8 cellular contexts compared by ENCODE assay signal in the genomic region with DNA sequence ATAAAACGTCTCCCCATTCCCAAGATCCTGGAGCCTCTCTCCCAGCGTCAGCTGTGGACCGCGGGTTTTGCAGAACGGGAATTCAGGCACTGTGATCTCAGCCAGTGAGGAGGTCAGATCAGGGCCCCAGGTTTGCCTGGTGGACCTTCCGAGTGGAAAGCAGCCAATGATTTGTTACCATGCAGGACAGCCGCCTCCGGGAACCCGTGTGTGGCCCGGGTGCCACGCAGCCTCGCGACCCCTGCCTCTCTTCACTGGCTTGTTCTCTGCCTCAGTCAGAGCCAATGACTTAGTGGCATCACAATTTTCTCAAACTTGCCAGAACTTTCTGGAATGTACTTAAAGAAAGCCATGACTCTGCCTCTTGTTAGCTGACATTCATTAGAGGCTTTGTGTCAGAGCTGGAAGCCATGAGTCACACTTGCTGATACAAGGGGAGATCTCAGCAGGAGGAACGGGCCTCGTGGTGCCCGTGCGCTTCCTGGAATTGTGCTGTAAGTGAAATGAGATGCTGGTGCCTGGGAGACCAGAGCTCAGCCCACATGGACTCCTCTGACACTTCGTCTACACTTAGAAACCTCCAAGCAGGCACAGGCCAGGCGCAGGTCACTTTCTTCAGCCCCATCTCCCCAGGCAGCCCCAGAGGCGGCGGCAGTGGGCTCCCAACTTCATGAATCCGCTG.
DNase-seq lines count a peak whose midpoint lies in the region; ATAC-seq and TF ChIP-seq lines count a peak whose summit lies in the region.

No MANE protein-coding gene starts in this region.

- H3K4me1 ChIP-seq in duodenal mucosa (ENCODE audit: control insufficient read depth in 1 of 2, insufficient read depth in 2 of 2, low read length in 2 of 2) (no peaks in the 10 kb centered on the region), neural progenitor cell (no peaks in the 10 kb centered on the region)

- H3K4me1 Mint-ChIP-seq in neural progenitor cell, result peaks cover 10% of the 10 kb centered on the region

- peak overlapping the region; percentile 63 for H3K27ac Mint-ChIP-seq in neural progenitor cell

- TF ChIP-seq CTCF in neural progenitor cell (IDR thresholded peaks at IDR 0.05), result no peak

- H4K20me1 ChIP-seq in neural progenitor cell (ENCODE audit: low read depth), result no peaks in the 10 kb centered on the region

- H3K9me3 ChIP-seq in MG63, result no peaks in the 10 kb centered on the region
- H3K9me3 ChIP-seq in duodenal mucosa (ENCODE audit: control insufficient read depth in 1 of 2, low read length in 2 of 2), result no peaks in the 10 kb centered on the region
- no peaks in the 10 kb centered on the region for H3K9me3 ChIP-seq in neural progenitor cell (ENCODE audit: low read depth)

- no peak overlapping the region for H3K4me3 ChIP-seq in MG63
- no peak overlapping the region for H3K4me3 ChIP-seq in duodenal mucosa (ENCODE audit: low read depth in 1 of 2, low read length in 2 of 2)
- H3K4me3 ChIP-seq in neural progenitor cell, result no peak overlapping the region

- H3K27ac ChIP-seq in duodenal mucosa (ENCODE audit: low read depth, low read length), result peak overlapping the region; percentile 27
- H3K27ac ChIP-seq in neural progenitor cell, result no peak overlapping the region

- peaks cover 2% of the 10 kb centered on the region for H3K9me3 Mint-ChIP-seq in neural progenitor cell

- H3K27me3 ChIP-seq in MG63 (no peaks in the 10 kb centered on the region), duodenal mucosa (ENCODE audit: control insufficient read depth in 1 of 2, insufficient read depth in 2 of 2, low read length in 2 of 2) (no peaks in the 10 kb centered on the region), neural progenitor cell (no peaks in the 10 kb centered on the region)

- H3F3A ChIP-seq in neural progenitor cell (ENCODE audit: low read depth), result no peaks in the 10 kb centered on the region

- H3K27me3 Mint-ChIP-seq in neural progenitor cell (ENCODE audit: insufficient read depth, low read depth), result peaks cover 2% of the 10 kb centered on the region

- H2AFZ ChIP-seq in neural progenitor cell (replicated peaks), result no peak overlapping the region

- H3K36me3 Mint-ChIP-seq in neural progenitor cell, result no peaks in the 10 kb centered on the region

- H3K4me3 Mint-ChIP-seq in neural progenitor cell, result no peak overlapping the region

- H3K36me3 ChIP-seq in MG63 (no peaks in the 10 kb centered on the region), duodenal mucosa (ENCODE audit: control insufficient read depth in 1 of 2, insufficient read depth in 2 of 2, low read length in 2 of 2) (no peaks in the 10 kb centered on the region), neural progenitor cell (no peaks in the 10 kb centered on the region)

- no peak overlapping the region for H3K4me2 ChIP-seq in neural progenitor cell

- DNase-seq in COLO829 (ENCODE audit: low spot score) (peak; percentile 63), MG63 (peak; percentile 84), neural progenitor cell (ENCODE audit: low spot score) (peak; percentile 11), germinal center (ENCODE audit: low spot score) (no peak)

- ATAC-seq in HG02870 (IDR thresholded peaks at IDR 0.05; ENCODE audit: unreplicated experiment) (no peak), GM21381 (IDR thresholded peaks at IDR 0.05; ENCODE audit: unreplicated experiment) (no peak), GM19452 (IDR thresholded peaks at IDR 0.05; ENCODE audit: unreplicated experiment) (no peak)

- no peak overlapping the region for H3K9ac ChIP-seq in duodenal mucosa (ENCODE audit: low read depth in 1 of 2, low read length in 2 of 2)
- no peak overlapping the region for H3K9ac ChIP-seq in neural progenitor cell

- no peaks in the 10 kb centered on the region for H3K79me2 ChIP-seq in neural progenitor cell (ENCODE audit: low read depth)
